Comparison of ENCODE assay signal across 19 cellular contexts in the genomic region with DNA sequence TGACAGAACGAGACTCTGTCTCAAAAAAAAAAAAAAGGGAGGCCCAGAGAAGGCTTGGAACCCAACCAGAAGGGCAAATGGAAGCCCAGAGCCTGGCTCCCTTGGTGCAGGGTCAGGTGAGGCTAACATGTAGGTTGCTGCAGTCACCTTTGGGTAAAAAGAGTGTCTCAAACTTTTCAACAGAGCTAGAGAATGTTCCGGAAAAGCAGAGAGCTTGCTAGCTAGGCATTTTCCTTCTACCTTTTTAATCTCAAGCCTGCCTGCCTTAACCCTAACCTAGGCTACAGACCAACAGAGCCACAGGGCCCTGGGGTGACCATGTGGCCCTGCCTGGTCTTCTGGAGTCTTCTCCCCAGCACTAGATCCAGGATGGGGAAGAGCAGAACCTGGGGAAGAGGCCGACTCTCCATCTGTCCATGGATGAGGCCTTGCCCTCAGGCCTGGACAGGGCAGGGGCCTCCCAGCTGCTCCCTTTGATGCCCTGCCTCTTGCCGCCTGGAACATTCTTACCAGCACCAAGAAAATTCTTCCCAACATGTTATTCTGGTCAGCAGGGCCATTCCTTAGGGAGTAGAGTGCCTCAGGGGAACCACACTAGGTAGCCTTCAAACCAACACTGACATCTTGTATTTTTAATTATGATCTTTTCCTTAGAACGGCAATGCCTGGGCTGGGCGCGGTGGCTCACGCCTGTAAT. TPM values are rescaled to one million over a fixed set of nuclear protein-coding genes. Genes with fewer than 3 reads are reported as not detected.
DNase-seq lines count a peak whose midpoint lies in the region; ATAC-seq, FAIRE-seq and TF ChIP-seq lines count a peak whose summit lies in the region.
"Had no signal": no experiment of that assay in that cellular context is flagged by ENCODE, and none has a peak within 500 bp of the region (broad histone marks: within the 10 kb centered on the region; RNA-seq: fewer than 3 reads in every experiment).

No MANE protein-coding gene starts in this region.

- H4K20me1 ChIP-seq in DND-41 (ENCODE audit: insufficient read depth, low read length) (no peaks in the 10 kb centered on the region), H1 (replicated peaks in 1 of 2; ENCODE audit: control insufficient read depth in 1 of 2, insufficient read depth in 2 of 2, low read length in 2 of 2) (no peaks in the 10 kb centered on the region), PC-3 (ENCODE audit: low read length) (no peaks in the 10 kb centered on the region)

- no peak overlapping the region for H4K91ac ChIP-seq in H1 (replicated peaks; ENCODE audit: insufficient read length, low read length)

- H2BK5ac ChIP-seq in H1 (ENCODE audit: low read depth, low read length), result no peak overlapping the region

- H3K36me3 ChIP-seq in DND-41 (ENCODE audit: insufficient read depth, low read length), result peaks cover 23% of the 10 kb centered on the region
- H3K36me3 ChIP-seq in H1 (ENCODE audit: control insufficient read depth in 2 of 4, insufficient read depth in 4 of 4, low read length in 3 of 4), result no peaks in the 10 kb centered on the region
- H3K36me3 ChIP-seq in mucosa of stomach (ENCODE audit: control insufficient read depth, insufficient read depth, low read length), result no peaks in the 10 kb centered on the region
- H3K36me3 ChIP-seq in stomach, result peaks cover 0 to 19% (median 9%) of the 10 kb centered on the region in 4 donors
- H3K36me3 ChIP-seq in PC-3 (ENCODE audit: low read depth, low read length), result no peaks in the 10 kb centered on the region
- H3K36me3 ChIP-seq: MG63 had no signal

- H2BK120ac ChIP-seq in H1 (replicated peaks; ENCODE audit: low read depth, low read length), result no peak overlapping the region

- H3K23me2 ChIP-seq in H1 (ENCODE audit: low read depth, low read length), result no peaks in the 10 kb centered on the region

- no peak overlapping the region for H2AFZ ChIP-seq in DND-41 (ENCODE audit: low read depth, low read length)
- H2AFZ ChIP-seq in H1 (ENCODE audit: low read length), result no peak overlapping the region
- no peak overlapping the region for H2AFZ ChIP-seq in PC-3 (ENCODE audit: low read length)

- CTCF ChIA-PET in H1 (lab: Charles Lee; ENCODE audit: partially characterized antibody) (no interaction called here), PC-3 (lab: Charles Lee) (no interaction called here)

- TF ChIP-seq EP300 in H1 (IDR thresholded peaks at IDR 0.05; ENCODE audit: borderline replicate concordance in 1 of 2, low read depth in 2 of 2, low read length in 2 of 2) (no peak), stomach (IDR thresholded peaks at IDR 0.05) (no peak)

- TF ChIP-seq POLR2A in H1 (IDR thresholded peaks at IDR 0.05; ENCODE audit: control extremely low read depth in 1 of 2, low read depth in 2 of 2, low read length in 2 of 2) (no peak), stomach (IDR thresholded peaks at IDR 0.05) (no peak)

- no peak overlapping the region for H3K4ac ChIP-seq in H1 (replicated peaks; ENCODE audit: insufficient read length, low read depth, low read length)

- H3K79me2 ChIP-seq in DND-41 (ENCODE audit: insufficient read depth, low read length) (peaks cover 27% of the 10 kb centered on the region; the same call in 1 of the 2 replicates), H1 (ENCODE audit: control insufficient read depth in 1 of 2, insufficient read depth in 2 of 2, low read length in 2 of 2) (no peaks in the 10 kb centered on the region), PC-3 (ENCODE audit: low read length) (no peaks in the 10 kb centered on the region)

- H3K9ac ChIP-seq in DND-41 (ENCODE audit: low read depth, low read length) (no peak overlapping the region), H1 (replicated peaks in 1 of 4; ENCODE audit: extremely low read depth in 1 of 4, low read depth in 3 of 4, low read length in 3 of 4) (no peak overlapping the region), mucosa of stomach (ENCODE audit: low read length) (peak overlapping the region; percentile 13), PC-3 (ENCODE audit: low read length) (no peak overlapping the region)
- H3K9ac ChIP-seq: BLaER1 treated with 17β-estradiol and CSF1 and Interleukin-3, amounts not matched to agents 10 nM and 100 nM; SK-N-SH had no signal

- H3K56ac ChIP-seq in H1 (replicated peaks; ENCODE audit: insufficient read length, low read depth, low read length), result no peak overlapping the region

- no peak overlapping the region for H3K23ac ChIP-seq in H1 (ENCODE audit: insufficient read length)

- H3K4me1 ChIP-seq in DND-41 (ENCODE audit: insufficient read depth, low read length), result peaks cover 33% of the 10 kb centered on the region
- H3K4me1 ChIP-seq in H1 (replicated peaks in 1 of 4; ENCODE audit: control insufficient read depth in 3 of 4, insufficient read depth in 4 of 4, low read length in 3 of 4), result no peaks in the 10 kb centered on the region; a peak in 1 of 7 replicates
- H3K4me1 ChIP-seq in mucosa of stomach (ENCODE audit: control insufficient read depth, insufficient read depth, low read length), result peaks cover 15% of the 10 kb centered on the region
- H3K4me1 ChIP-seq in stomach, result peaks cover 5 to 17% (median 16%) of the 10 kb centered on the region in 4 donors
- H3K4me1 ChIP-seq in PC-3 (ENCODE audit: insufficient read depth, low read length), result no peaks in the 10 kb centered on the region

- no peak overlapping the region for H3K4me3 ChIP-seq in DND-41 (ENCODE audit: low read depth in 1 of 2, low read length in 2 of 2)
- H3K4me3 ChIP-seq in H1 (ENCODE audit: extremely low read depth in 1 of 4, insufficient read depth in 2 of 4, low read depth in 3 of 4, low read length in 4 of 4), result no peak overlapping the region
- no peak overlapping the region for H3K4me3 ChIP-seq in mucosa of stomach (ENCODE audit: low read length)
- H3K4me3 ChIP-seq in stomach, result no peak overlapping the region
- H3K4me3 ChIP-seq in PC-3 (ENCODE audit: low read length), result no peak overlapping the region
- H3K4me3 ChIP-seq: BLaER1 treated with 17β-estradiol and CSF1 and Interleukin-3, amounts not matched to agents 10 nM and 100 nM; MG63 had no signal

- H3F3A ChIP-seq in PC-3 (ENCODE audit: low read length, unreplicated experiment), result no peaks in the 10 kb centered on the region

- no peak overlapping the region for H2BK20ac ChIP-seq in H1 (ENCODE audit: low read length)

- no peak overlapping the region for H2BK15ac ChIP-seq in H1 (ENCODE audit: low read length)

- BruUV-seq in PC-3 (replicated peaks; lab: Mats Ljungman, UMichigan), result no TSS peak

- no peak for FAIRE-seq in H1 (lab: Jason Lieb, UNC)

- H3K4me2 ChIP-seq in DND-41 (ENCODE audit: insufficient read depth, low read length), result no peak overlapping the region
- no peak overlapping the region for H3K4me2 ChIP-seq in H1 (ENCODE audit: insufficient read depth in 1 of 2, low read depth in 2 of 2, low read length in 2 of 2)
- no peak overlapping the region for H3K4me2 ChIP-seq in PC-3 (ENCODE audit: low read length)
- H3K4me2 ChIP-seq: BLaER1 treated with 17β-estradiol and CSF1 and Interleukin-3, amounts not matched to agents 10 nM and 100 nM; SK-N-SH had no signal

- H4K8ac ChIP-seq in H1 (ENCODE audit: extremely low read depth, insufficient read depth, low read length), result no peak overlapping the region

- TF ChIP-seq RAD21 in H1 (IDR thresholded peaks at IDR 0.05 in 1 of 2, conservative IDR thresholded peaks at IDR 0.05 in 1 of 2; ENCODE audit: low read depth in 2 of 2, low read length in 2 of 2), result no peak

- no peak overlapping the region for H3K18ac ChIP-seq in H1 (ENCODE audit: extremely low read depth, low read length)

- peak overlapping the region; percentile 27; the same call in 1 of the 2 replicates for H2BK12ac ChIP-seq in H1 (ENCODE audit: low read depth, low read length)

- WGBS in H1 (ENCODE audit: extremely low coverage in 1 of 2, insufficient coverage in 1 of 2, insufficient read length in 1 of 2, insufficient replicate concordance in 2 of 2, low coverage in 1 of 2, low lambda C conversion rate in 2 of 2, missing lambda C conversion rate in 1 of 2), 2 experiments, result 96% methylated on average over 7 of the region's 8 CpGs; no CpG with 5 or more reads in 1 of the 2 experiments
- 80 to 87% (median 86%) methylated on average over 8 of the region's 8 CpGs for WGBS in stomach, 5 donors

- H2AK5ac ChIP-seq in H1 (ENCODE audit: low read depth, low read length), result no peak overlapping the region

- H3K27ac ChIP-seq in DND-41 (ENCODE audit: low read length) (peak overlapping the region; percentile 69), H1 (ENCODE audit: low read depth, low read length) (no peak overlapping the region), stomach (peak overlapping the region; percentile 82 to 91 (median 85)), PC-3 (ENCODE audit: low read length) (no peak overlapping the region)

- no peaks in the 10 kb centered on the region for H3K79me1 ChIP-seq in H1 (ENCODE audit: low read depth, low read length)

- intact Hi-C loops in stomach (cut with DNase I; ENCODE audit: low total_unique reads), result no loop called here
- intact Hi-C loops in PC-3 (cut with micrococcal nuclease), result no loop called here

- H4K5ac ChIP-seq in H1 (ENCODE audit: insufficient read length, low read depth, low read length), result no peak overlapping the region

- ATAC-seq in DND-41 (ENCODE audit: insufficient read depth, low read depth) (no peak), PC-3 (no peak)

- POLR2A ChIA-PET in H1 (lab: Charles Lee; ENCODE audit: partially characterized antibody) (interaction anchor here (1.0 kb wide), 1 partner anchor 30 kb away, joined by 3 read pairs; a partner anchor contains a TSS), PC-3 (lab: Charles Lee; ENCODE audit: unreplicated experiment) (no interaction called here)

- DNase-seq in DND-41 (no peak), H1 (ENCODE audit: low read depth in 1 of 2, low spot score in 2 of 2) (no peak), stomach (no peak), D341Med (ENCODE audit: low spot score) (no peak), PC-3 (no peak), CD1c-positive myeloid dendritic cell (ENCODE audit: extremely low spot score) (no peak), NCI-H1436 (lab: John Stamatoyannopoulos, UW) (no peak)
- DNase-seq: GF-D8; GOT3; MG63; NCI-H1092 treated with DMSO at 0.1 percent for 48 hours; NCI-H1694 treated with DMSO at 0.1 percent for 48 hours; NCI-H345; NCI-H69; NK-92 treated with Interleukin-12 subunit alpha and Interleukin-12 subunit beta, amount 100 ng/mL, for 24 hours; Right ventricle myocardium superior; SK-N-SH had no signal

- TF ChIP-seq CTCF in DND-41 (IDR thresholded peaks at IDR 0.05; ENCODE audit: borderline replicate concordance, extremely low read depth, low read length, poor library complexity, severe bottlenecking) (no peak), H1 (IDR thresholded peaks at IDR 0.05; ENCODE audit: control extremely low read depth in 1 of 3, insufficient read depth in 1 of 3, low read depth in 1 of 3, low read length in 3 of 3) (no peak), stomach (IDR thresholded peaks at IDR 0.05) (no peak), PC-3 (conservative IDR thresholded peaks at IDR 0.05; ENCODE audit: low read depth, low read length) (no peak)

- H3K14ac ChIP-seq in H1 (ENCODE audit: insufficient read length), result no peak overlapping the region

- no peaks in the 10 kb centered on the region for H3K9me2 ChIP-seq in PC-3 (replicated peaks; ENCODE audit: low read length)
- H3K9me2 ChIP-seq: SK-N-SH had no signal

- peaks cover 3% of the 10 kb centered on the region for H3K9me3 ChIP-seq in DND-41 (ENCODE audit: insufficient read depth, low read length, severe bottlenecking)
- peaks cover 5 to 10% of the 10 kb centered on the region in 2 experiments; a peak in 2 of 4 replicates for H3K9me3 ChIP-seq in H1 (ENCODE audit: insufficient read depth in 2 of 2, low read depth in 1 of 2, low read length in 1 of 2)
- no peaks in the 10 kb centered on the region for H3K9me3 ChIP-seq in mucosa of stomach (ENCODE audit: control insufficient read depth, low read length)
- no peaks in the 10 kb centered on the region for H3K9me3 ChIP-seq in stomach
- no peaks in the 10 kb centered on the region for H3K9me3 ChIP-seq in PC-3 (ENCODE audit: low read length)
- H3K9me3 ChIP-seq: MG63, SK-N-SH had no signal

- H3K27me3 ChIP-seq in DND-41 (ENCODE audit: insufficient read depth, low read length, poor library complexity) (no peaks in the 10 kb centered on the region), H1 (replicated peaks in 1 of 4; ENCODE audit: control insufficient read depth in 3 of 4, extremely low read depth in 1 of 4, insufficient read depth in 3 of 4, low read length in 3 of 4) (no peaks in the 10 kb centered on the region), mucosa of stomach (ENCODE audit: control insufficient read depth, insufficient read depth, low read length) (no peaks in the 10 kb centered on the region), stomach (no peaks in the 10 kb centered on the region), PC-3 (ENCODE audit: low read length) (no peaks in the 10 kb centered on the region)
- H3K27me3 ChIP-seq: BLaER1 treated with 17β-estradiol and CSF1 and Interleukin-3, amounts not matched to agents 10 nM and 100 nM; MG63 had no signal

RNA-seq across cellular contexts. Expression of a gene that starts 30.1 kb away (rescaled TPM):
- total RNA-seq in H1 (2021; fragmentation: NEBNext Ultra II Directional; extraction: Animal tissue kit (Norgen Biotek cat#: 25700)), result 6.6 and 7.8 TPM in 2 replicates
- polyA plus RNA-seq in H1 (2011; rRNA removed) (10.5 and 12.6 TPM in 2 replicates), stomach (1 to 10 TPM; 1.8 to 5.9 (median 4.6) TPM)
- polyA plus RNA-seq in H1 (2011; cell fraction: cytosol; rRNA removed), result 7.7 TPM
- 9.0 TPM for polyA plus RNA-seq in H1 (2011; cell fraction: nucleus; rRNA removed)
- polyA plus RNA-seq in H1 (2012, experiment 1 of 2), result 8.7 to 10.6 TPM (median 9.4 TPM) in 4 replicates
- 9.0 TPM for polyA plus RNA-seq in H1 (2012, experiment 2 of 2)
- 9.4 TPM for polyA plus RNA-seq in H1 (2013, experiment 1 of 2)
- 9.7 TPM for polyA plus RNA-seq in H1 (2013, experiment 2 of 2)
- 7.8 and 10.8 TPM in 2 replicates for polyA minus RNA-seq in H1 (2011; rRNA and poly(A)+ RNA removed)
- 10.0 TPM for polyA minus RNA-seq in H1 (2011; cell fraction: cytosol; rRNA and poly(A)+ RNA removed)
- 8.6 TPM for polyA minus RNA-seq in H1 (2011; cell fraction: nucleus; rRNA and poly(A)+ RNA removed)
- total RNA-seq in stomach (10 to 100 TPM in 2 of 5 donors, 1 to 10 TPM in 2, under 1 TPM in 1; 0.29 to 15.8 (median 6.5) TPM), PC-3 (2014; rRNA removed) (6.2 and 17.1 TPM in 2 replicates)

RNA-seq across cellular contexts. Expression of a gene that starts 36.0 kb away (rescaled TPM):
- 63.5 and 66.5 TPM in 2 replicates for total RNA-seq in H1 (2021; fragmentation: NEBNext Ultra II Directional; extraction: Animal tissue kit (Norgen Biotek cat#: 25700))
- polyA plus RNA-seq in H1 (2011; rRNA removed), result 34.5 and 35.8 TPM in 2 replicates
- polyA plus RNA-seq in H1 (2011; cell fraction: cytosol; rRNA removed), result 38.5 TPM
- 34.9 TPM for polyA plus RNA-seq in H1 (2011; cell fraction: nucleus; rRNA removed)
- polyA plus RNA-seq in H1 (2012, experiment 1 of 2), result 44.8 to 55.4 TPM (median 51.5 TPM) in 4 replicates
- 18.6 TPM for polyA plus RNA-seq in H1 (2012, experiment 2 of 2)
- polyA plus RNA-seq in H1 (2013, experiment 1 of 2), result 47.9 TPM
- polyA plus RNA-seq in H1 (2013, experiment 2 of 2), result 49.6 TPM
- polyA minus RNA-seq in H1 (2011; rRNA and poly(A)+ RNA removed), result 26.8 and 31.2 TPM in 2 replicates
- polyA minus RNA-seq in H1 (2011; cell fraction: cytosol; rRNA and poly(A)+ RNA removed), result 18.7 TPM
- 14.2 TPM for polyA minus RNA-seq in H1 (2011; cell fraction: nucleus; rRNA and poly(A)+ RNA removed)
- total RNA-seq in stomach, result 10 to 100 TPM; 12.1 to 61.7 (median 23.9) TPM
- 10 to 100 TPM; 19.5 to 27.0 (median 21.8) TPM for polyA plus RNA-seq in stomach
- total RNA-seq in PC-3 (2014; rRNA removed), result 31.2 and 31.5 TPM in 2 replicates

RNA-seq across cellular contexts. Expression of a gene that starts 47.0 kb away (rescaled TPM):
- 1.6 TPM in 2 replicates for total RNA-seq in H1 (2021; fragmentation: NEBNext Ultra II Directional; extraction: Animal tissue kit (Norgen Biotek cat#: 25700))
- 1.1 and 1.5 TPM in 2 replicates for polyA plus RNA-seq in H1 (2011; rRNA removed)
- 0.98 TPM for polyA plus RNA-seq in H1 (2011; cell fraction: cytosol; rRNA removed)
- polyA plus RNA-seq in H1 (2011; cell fraction: nucleus; rRNA removed), result 3.0 TPM
- polyA plus RNA-seq in H1 (2012, experiment 1 of 2), result 0.55 to 1.3 TPM (median 0.90 TPM) in 4 replicates
- polyA plus RNA-seq in H1 (2012, experiment 2 of 2), result 0.55 TPM
- polyA plus RNA-seq in H1 (2013, experiment 1 of 2), result 3.5 TPM
- polyA plus RNA-seq in H1 (2013, experiment 2 of 2), result 3.3 TPM
- polyA minus RNA-seq in H1 (2011; rRNA and poly(A)+ RNA removed), result 0.49 and 0.50 TPM in 2 replicates
- polyA minus RNA-seq in H1 (2011; cell fraction: cytosol; rRNA and poly(A)+ RNA removed), result not detected
- polyA minus RNA-seq in H1 (2011; cell fraction: nucleus; rRNA and poly(A)+ RNA removed), result 1.5 TPM
- 100 to 1,000 TPM in 1 of 5 donors, 10 to 100 TPM in 2, 1 to 10 TPM in 2; 4.1 to 119 (median 53.1) TPM for total RNA-seq in stomach
- 1 to 10 TPM; 1.4 to 2.7 (median 2.0) TPM for polyA plus RNA-seq in stomach
- total RNA-seq in PC-3 (2014; rRNA removed), result 0.73 and 0.81 TPM in 2 replicates

RNA-seq across cellular contexts. Expression of a gene that starts 51.1 kb away (rescaled TPM):
- total RNA-seq in H1 (2021; fragmentation: NEBNext Ultra II Directional; extraction: Animal tissue kit (Norgen Biotek cat#: 25700)), result 6.0 and 7.2 TPM in 2 replicates
- 6.8 and 10.3 TPM in 2 replicates for polyA plus RNA-seq in H1 (2011; rRNA removed)
- polyA plus RNA-seq in H1 (2011; cell fraction: cytosol; rRNA removed), result 8.8 TPM
- polyA plus RNA-seq in H1 (2011; cell fraction: nucleus; rRNA removed), result 8.7 TPM
- 5.5 to 9.1 TPM (median 7.5 TPM) in 4 replicates for polyA plus RNA-seq in H1 (2012, experiment 1 of 2)
- polyA plus RNA-seq in H1 (2012, experiment 2 of 2), result 5.8 TPM
- polyA plus RNA-seq in H1 (2013, experiment 1 of 2), result 13.2 TPM
- polyA plus RNA-seq in H1 (2013, experiment 2 of 2), result 13.9 TPM
- 2.0 and 3.0 TPM in 2 replicates for polyA minus RNA-seq in H1 (2011; rRNA and poly(A)+ RNA removed)
- polyA minus RNA-seq in H1 (2011; cell fraction: cytosol; rRNA and poly(A)+ RNA removed), result 3.5 TPM
- 3.0 TPM for polyA minus RNA-seq in H1 (2011; cell fraction: nucleus; rRNA and poly(A)+ RNA removed)
- total RNA-seq in stomach, result 100 to 1,000 TPM in 1 of 5 donors, 10 to 100 TPM in 3, 1 to 10 TPM in 1; 8.6 to 284 (median 39.1) TPM
- 10 to 100 TPM; 15.6 to 32.4 (median 19.2) TPM for polyA plus RNA-seq in stomach
- 27.6 and 27.8 TPM in 2 replicates for total RNA-seq in PC-3 (2014; rRNA removed)

Comparison
In these comparisons a context has a peak if more than half of its experiments do, and no peak if none do; other contexts are left out.
1. H3K27ac ChIP-seq: peak in DND-41 (single experiment) and stomach (5 of 5); none in H1 (single experiment) and PC-3 (single experiment).